8 cellular contexts compared by ENCODE assay signal in genomic region chr12:76879710-76880025, GRCh38. TPM values are rescaled to one million over a fixed set of nuclear protein-coding genes. Genes with fewer than 3 reads are reported as not detected.
DNase-seq lines count a peak whose midpoint lies in the region; ATAC-seq and TF ChIP-seq lines count a peak whose summit lies in the region.

No MANE protein-coding gene starts in this region.

- 0 out of 2 replicates have a peak, but pooled peaks have one; percentile 14 for TF ChIP-seq CTCF in VCaP (conservative IDR thresholded peaks at IDR 0.05)
- TF ChIP-seq CTCF in foreskin keratinocyte (conservative IDR thresholded peaks at IDR 0.05), result no peak

- in situ Hi-C loops in GM23248 (cut with MboI), result no loop called here

- peak overlapping the region; percentile 92 for H3K9ac ChIP-seq in GM23248

- H3K4me2 ChIP-seq in GM23248 (ENCODE audit: unreplicated experiment), result peak overlapping the region; percentile 83

- DNase-seq in GM23248, result no peak
- no peak for DNase-seq in foreskin keratinocyte
- DNase-seq in skeletal muscle cell (ENCODE audit: low read depth), result no peak
- no peak for DNase-seq in NCI-H2029 (lab: John Stamatoyannopoulos, UW)
- no peak for DNase-seq in OCI-M1 (lab: John Stamatoyannopoulos, UW)
- DNase-seq in NCI-H2227 (lab: John Stamatoyannopoulos, UW; ENCODE audit: unreplicated experiment), result no peak

- H3K4me1 ChIP-seq in GM23248 (ENCODE audit: insufficient read depth) (peaks cover 11% of the 10 kb centered on the region), foreskin keratinocyte (peaks cover 20% of the 10 kb centered on the region)

- peak overlapping the region; percentile 85 for H3K4me3 ChIP-seq in GM23248
- H3K4me3 ChIP-seq in skeletal muscle cell (ENCODE audit: low read depth, low read length), result peak overlapping the region; percentile 80

- no peaks in the 10 kb centered on the region for H3K9me3 ChIP-seq in GM23248 (ENCODE audit: low read depth)

- no peaks in the 10 kb centered on the region for H4K20me1 ChIP-seq in GM23248 (ENCODE audit: insufficient read depth)

- H3K27me3 ChIP-seq in GM23248 (replicated peaks; ENCODE audit: insufficient read depth), result no peaks in the 10 kb centered on the region
- H3K27me3 ChIP-seq in foreskin keratinocyte, result no peaks in the 10 kb centered on the region

- ATAC-seq in foreskin keratinocyte (no peak), HG03520 (IDR thresholded peaks at IDR 0.05; ENCODE audit: unreplicated experiment) (no peak)

- WGBS in GM23248 (ENCODE audit: low coverage in 1 of 2, low lambda C conversion rate in 2 of 2, missing lambda C conversion rate in 2 of 2), 2 experiments, result 26 to 28% methylated on average over 6 of the region's 6 CpGs

- H3K27ac ChIP-seq in GM23248 (peak overlapping the region; percentile 90), VCaP (peak overlapping the region; percentile 81), foreskin keratinocyte (peak overlapping the region; percentile 62)

- H3F3A ChIP-seq in GM23248 (ENCODE audit: insufficient read depth), result peaks cover 17% of the 10 kb centered on the region

- H2AFZ ChIP-seq in GM23248, result peak overlapping the region; percentile 96

- H3K9me2 ChIP-seq in GM23248 (ENCODE audit: insufficient read depth), result no peaks in the 10 kb centered on the region

- H3K36me3 ChIP-seq in GM23248 (ENCODE audit: low read depth), result no peaks in the 10 kb centered on the region

- no peaks in the 10 kb centered on the region; the same call in 1 of the 2 replicates for H3K79me2 ChIP-seq in GM23248 (ENCODE audit: insufficient read depth)

RNA-seq across cellular contexts. Expression of gene CSRP2, which starts 0.8 kb away (rescaled TPM):
- 53.0 and 62.2 TPM in 2 replicates for total RNA-seq in GM23248 (2014; rRNA removed; shearing (Covaris generic))
- polyA plus RNA-seq in GM23248 (2016; fragmentation: Nextera tagmentation; extraction: Ambion mirVana) (80.5 and 82.8 TPM in 2 replicates), foreskin keratinocyte (25.4 and 48.4 TPM in 2 replicates)
- 21.6 and 38.5 TPM in 2 replicates for total RNA-seq in foreskin keratinocyte
